ENCODE assay signal across 9 cellular contexts in genomic region chr9:131361202-131361833, GRCh38. TPM values are rescaled to one million over a fixed set of nuclear protein-coding genes. Genes with fewer than 3 reads are reported as not detected.
DNase-seq lines count a peak whose midpoint lies in the region; ATAC-seq and TF ChIP-seq lines count a peak whose summit lies in the region.
"Had no signal": no experiment of that assay in that cellular context is flagged by ENCODE, and none has a peak within 500 bp of the region (broad histone marks: within the 10 kb centered on the region; RNA-seq: fewer than 3 reads in every experiment).

No MANE protein-coding gene starts in this region.

- H3K4me3 ChIP-seq in lower lobe of right lung: no peak overlapping the region

- peaks cover 3% of the 10 kb centered on the region for H3K4me1 Mint-ChIP-seq in activated T-helper 17 cell treated with anti-CD3 and anti-CD28 coated beads, Interleukin-2, amount 50 U/mL, for 72 hours

- no peaks in the 10 kb centered on the region for H3K36me3 ChIP-seq in lower lobe of right lung

- DNase-seq in ACHN (peak; percentile 14), HT-29 (ENCODE audit: low spot score) (peak; percentile 88), lower lobe of right lung (peak; percentile 38), midbrain (lab: John Stamatoyannopoulos, UW) (no peak), DMS114 treated with DMSO at 0.1 percent for 48 hours (lab: John Stamatoyannopoulos, UW; ENCODE audit: unreplicated experiment) (no peak), cerebellar cortex (ENCODE audit: low spot score) (no peak), NCI-H524 (lab: John Stamatoyannopoulos, UW) (no peak)
- DNase-seq: GDM1 had no signal

- H3K4me1 ChIP-seq in lower lobe of right lung: peaks cover 11% of the 10 kb centered on the region

- peak overlapping the region; percentile 52 for H3K27ac Mint-ChIP-seq in activated T-helper 17 cell treated with anti-CD3 and anti-CD28 coated beads, Interleukin-2, amount 50 U/mL, for 72 hours

- intact Hi-C loops in lower lobe of right lung (cut with DNase I): no loop called here

- no peak for TF ChIP-seq CTCF in lower lobe of right lung (IDR thresholded peaks at IDR 0.05)

- H3K4me3 Mint-ChIP-seq in activated T-helper 17 cell treated with anti-CD3 and anti-CD28 coated beads, Interleukin-2, amount 50 U/mL, for 72 hours: peak overlapping the region; percentile 26

- peak overlapping the region; percentile 31 for H3K27ac ChIP-seq in lower lobe of right lung

- no peaks in the 10 kb centered on the region for H3K9me3 Mint-ChIP-seq in activated T-helper 17 cell treated with anti-CD3 and anti-CD28 coated beads, Interleukin-2, amount 50 U/mL, for 72 hours

- H3K9me3 ChIP-seq in lower lobe of right lung: no peaks in the 10 kb centered on the region

- H3K36me3 Mint-ChIP-seq in activated T-helper 17 cell treated with anti-CD3 and anti-CD28 coated beads, Interleukin-2, amount 50 U/mL, for 72 hours (ENCODE audit: low read depth): no peaks in the 10 kb centered on the region

- in situ Hi-C loops in ACHN (cut with HindIII; ENCODE audit: low pct_ligation_motif_present, low pct_unique_long_range_greater_than_20kb, low sequenced_read_pairs): no loop called here

- H3K27me3 Mint-ChIP-seq in activated T-helper 17 cell treated with anti-CD3 and anti-CD28 coated beads, Interleukin-2, amount 50 U/mL, for 72 hours: no peaks in the 10 kb centered on the region

- no peak for ATAC-seq in activated T-helper 17 cell treated with anti-CD3 and anti-CD28 coated beads, Interleukin-2, amount 50 U/mL, for 72 hours (replicated peaks)
- ATAC-seq in lower lobe of right lung: peak; percentile 66 to 79

- H3K27me3 ChIP-seq in lower lobe of right lung (ENCODE audit: low read depth): no peaks in the 10 kb centered on the region

RNA-seq across cellular contexts. Expression of gene PRRC2B, which starts 32.6 kb away (rescaled TPM):
- total RNA-seq in HT-29 (2014; rRNA removed; shearing (Covaris generic)): 96.5 and 106 TPM in 2 replicates
- total RNA-seq in activated T-helper 17 cell treated with anti-CD3 and anti-CD28 coated beads, Interleukin-2, amount 50 U/mL, for 72 hours: 100 to 1,000 TPM; 136 to 157 TPM
- 170 TPM for total RNA-seq in lower lobe of right lung

Comparison
In these comparisons a context has a peak if more than half of its experiments do, and no peak if none do; other contexts are left out.
1. DNase-seq: peak in ACHN (single experiment), HT-29 (single experiment) and lower lobe of right lung (single experiment); none in midbrain (single experiment), DMS114 treated with DMSO at 0.1 percent for 48 hours (single experiment), cerebellar cortex (single experiment) and NCI-H524 (0 of 2).